ENCODE assay signal across 8 cellular contexts in genomic region chr20:30813412-30814311, GRCh38.
DNase-seq lines count a peak whose midpoint lies in the region; ATAC-seq and TF ChIP-seq lines count a peak whose summit lies in the region.
"Not testable (repeated sequence)": the region's sequence is repeated elsewhere in the genome, so short reads cannot be mapped to it uniquely, and the experiment has no call there.

No MANE protein-coding gene starts in this region.

- H3K4me3 Mint-ChIP-seq in activated naive CD8-positive, alpha-beta T cell treated with anti-CD3 and anti-CD28 coated beads, Interleukin-2, amount 10 ng/mL, durations not matched to agents 7 days and 5 days; natural killer cell; stimulated activated effector memory CD8-positive, alpha-beta T cell treated with anti-CD3 and anti-CD28 coated beads, Interleukin-12 subunit alpha, Interleukin-12 subunit beta, amount 100 ng/mL, for 72 hours: not testable (repeated sequence)

- in situ Hi-C loops in GM13977 (cut with MboI; ENCODE audit: low pct_unique_long_range_greater_than_20kb, low sequenced_read_pairs, unreplicated experiment), result not testable (repeated sequence)

- ATAC-seq in activated naive CD8-positive, alpha-beta T cell treated with anti-CD3 and anti-CD28 coated beads, Interleukin-2, amount 10 ng/mL, durations not matched to agents 7 days and 5 days (ENCODE audit: low read depth), result not testable (repeated sequence)
- ATAC-seq in foreskin keratinocyte (peak; percentile 35), natural killer cell (peak in 2 of 3 donors; percentile 10 to 21)
- peak; percentile 48 for ATAC-seq in stimulated activated effector memory CD8-positive, alpha-beta T cell treated with anti-CD3 and anti-CD28 coated beads, Interleukin-12 subunit alpha, Interleukin-12 subunit beta, amount 100 ng/mL, for 72 hours

- intact Hi-C loops in natural killer cell (cut with micrococcal nuclease), result not testable (repeated sequence)

- H3K27ac ChIP-seq in AG04450 (ENCODE audit: low read depth, low read length), result peak overlapping the region; percentile 21
- H3K27ac ChIP-seq in Peyer's patch, foreskin keratinocyte: not testable (repeated sequence)

- peaks cover 47% of the 10 kb centered on the region for H3K9me3 ChIP-seq in AG04450 (ENCODE audit: control insufficient read depth, insufficient read depth, low read length)
- H3K9me3 ChIP-seq in Peyer's patch, result peaks cover 0 to 12% (median 1%) of the 10 kb centered on the region in 4 donors
- H3K9me3 ChIP-seq in iPS-18c (ENCODE audit: control insufficient read depth, insufficient read depth, low read length), result peaks cover 20% of the 10 kb centered on the region

- not testable (repeated sequence) for H3K27me3 ChIP-seq in AG04450 (ENCODE audit: control insufficient read depth, insufficient read depth, low read length); Peyer's patch; foreskin keratinocyte

- H3K36me3 Mint-ChIP-seq in activated naive CD8-positive, alpha-beta T cell treated with anti-CD3 and anti-CD28 coated beads, Interleukin-2, amount 10 ng/mL, durations not matched to agents 7 days and 5 days; stimulated activated effector memory CD8-positive, alpha-beta T cell treated with anti-CD3 and anti-CD28 coated beads, Interleukin-12 subunit alpha, Interleukin-12 subunit beta, amount 100 ng/mL, for 72 hours: not testable (repeated sequence)
- H3K36me3 Mint-ChIP-seq in natural killer cell, result peaks cover 12% of the 10 kb centered on the region

- H3K4me1 Mint-ChIP-seq in activated naive CD8-positive, alpha-beta T cell treated with anti-CD3 and anti-CD28 coated beads, Interleukin-2, amount 10 ng/mL, durations not matched to agents 7 days and 5 days; stimulated activated effector memory CD8-positive, alpha-beta T cell treated with anti-CD3 and anti-CD28 coated beads, Interleukin-12 subunit alpha, Interleukin-12 subunit beta, amount 100 ng/mL, for 72 hours: not testable (repeated sequence)
- H3K4me1 Mint-ChIP-seq in natural killer cell, result peaks cover 0 to 17% of the 10 kb centered on the region in 2 donors

- not testable (repeated sequence) for H3K4me3 ChIP-seq in AG04450 (ENCODE audit: low read depth, low read length); Peyer's patch
- peak overlapping the region; percentile 28; the same call in 1 of the 2 replicates for H3K4me3 ChIP-seq in iPS-18c (ENCODE audit: insufficient read depth, low read depth, low read length)

- CTCF ChIA-PET in AG04450 (lab: Charles Lee), result not testable (repeated sequence)

- POLR2A ChIA-PET in AG04450 (lab: Yijun Ruan, JAX); activated naive CD8-positive, alpha-beta T cell treated with anti-CD3 and anti-CD28 coated beads, Interleukin-2, amount 10 ng/mL, durations not matched to agents 7 days and 5 days (lab: Charles Lee): not testable (repeated sequence)

- H3K27me3 Mint-ChIP-seq in activated naive CD8-positive, alpha-beta T cell treated with anti-CD3 and anti-CD28 coated beads, Interleukin-2, amount 10 ng/mL, durations not matched to agents 7 days and 5 days, result peaks cover 13% of the 10 kb centered on the region
- not testable (repeated sequence) for H3K27me3 Mint-ChIP-seq in natural killer cell (ENCODE audit: low read depth in 2 of 2)

- H3K27ac Mint-ChIP-seq in activated naive CD8-positive, alpha-beta T cell treated with anti-CD3 and anti-CD28 coated beads, Interleukin-2, amount 10 ng/mL, durations not matched to agents 7 days and 5 days; natural killer cell; stimulated activated effector memory CD8-positive, alpha-beta T cell treated with anti-CD3 and anti-CD28 coated beads, Interleukin-12 subunit alpha, Interleukin-12 subunit beta, amount 100 ng/mL, for 72 hours: not testable (repeated sequence)

- not testable (repeated sequence) for DNase-seq in AG04450 (ENCODE audit: low read depth, low spot score); foreskin keratinocyte; natural killer cell; stimulated activated effector memory CD8-positive, alpha-beta T cell treated with anti-CD3 and anti-CD28 coated beads, Interleukin-12 subunit alpha, Interleukin-12 subunit beta, amount 100 ng/mL, for 72 hours (ENCODE audit: low spot score in 2 of 2)
- DNase-seq in GM13977 (ENCODE audit: low spot score) (peak; percentile 36), Peyer's patch (peak in 2 of 3 donors; percentile 53 to 58)
- peak; percentile 38 for DNase-seq in activated naive CD8-positive, alpha-beta T cell treated with anti-CD3 and anti-CD28 coated beads, Interleukin-2, amount 10 ng/mL, durations not matched to agents 7 days and 5 days

- H3K4me1 ChIP-seq in Peyer's patch, foreskin keratinocyte: not testable (repeated sequence)

- not testable (repeated sequence) for TF ChIP-seq CTCF in AG04450 (IDR thresholded peaks at IDR 0.05; ENCODE audit: low read depth, low read length); GM13977 (IDR thresholded peaks at IDR 0.05; ENCODE audit: extremely low read depth, insufficient read depth, missing control alignments); Peyer's patch (IDR thresholded peaks at IDR 0.05); foreskin keratinocyte (conservative IDR thresholded peaks at IDR 0.05); natural killer cell (IDR thresholded peaks at IDR 0.05)

- H3K9me3 Mint-ChIP-seq in activated naive CD8-positive, alpha-beta T cell treated with anti-CD3 and anti-CD28 coated beads, Interleukin-2, amount 10 ng/mL, durations not matched to agents 7 days and 5 days, result peaks cover 12% of the 10 kb centered on the region
- H3K9me3 Mint-ChIP-seq in natural killer cell; stimulated activated effector memory CD8-positive, alpha-beta T cell treated with anti-CD3 and anti-CD28 coated beads, Interleukin-12 subunit alpha, Interleukin-12 subunit beta, amount 100 ng/mL, for 72 hours: not testable (repeated sequence)

- not testable (repeated sequence) for H3K36me3 ChIP-seq in Peyer's patch

- not testable (repeated sequence) for TF ChIP-seq POLR2A in Peyer's patch (IDR thresholded peaks at IDR 0.05)
